Comparison of ENCODE assay signal across 11 cellular contexts in the genomic region with DNA sequence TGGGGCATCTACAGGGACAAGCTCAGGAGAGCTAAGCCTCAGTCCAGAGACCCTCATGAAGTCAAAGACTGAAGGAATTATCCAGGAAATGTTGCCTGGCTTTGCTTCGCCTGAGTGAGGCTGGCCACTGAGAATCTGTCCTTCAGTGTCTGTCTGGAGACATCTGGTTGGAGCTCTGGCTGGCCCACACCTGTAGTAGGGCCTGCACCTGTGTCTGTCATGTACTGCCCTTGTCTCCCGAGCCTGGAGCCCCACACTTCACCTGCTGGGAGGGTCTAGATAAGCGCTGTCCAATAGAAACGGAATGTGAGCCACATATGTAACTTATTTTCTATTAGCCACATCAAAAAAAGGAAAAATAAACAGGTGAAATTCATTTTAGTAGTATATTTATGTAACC. TPM values are rescaled to one million over a fixed set of nuclear protein-coding genes. Genes with fewer than 3 reads are reported as not detected.
DNase-seq lines count a peak whose midpoint lies in the region; ATAC-seq and TF ChIP-seq lines count a peak whose summit lies in the region.
"Had no signal": no experiment of that assay in that cellular context is flagged by ENCODE, and none has a peak within 500 bp of the region (broad histone marks: within the 10 kb centered on the region; RNA-seq: fewer than 3 reads in every experiment).

No MANE protein-coding gene starts in this region.

- H3K9ac ChIP-seq in skeletal muscle tissue (ENCODE audit: low read depth in 1 of 3, low read length in 3 of 3): peak overlapping the region in 1 of 3 donors; percentile 24

- CTCF ChIA-PET in Calu3 (lab: Charles Lee) (interaction anchor here (1.1 kb wide), 1 partner anchor 9 kb away, joined by 3 read pairs; no protein-coding TSS in a partner anchor), T-cell (lab: Charles Lee) (interaction anchor here (1.0 to 1.3 kb wide), 5 partner anchors 9 to 86 kb away, joined by 3 to 8 read pairs (median 3); no protein-coding TSS in a partner anchor)

- no peaks in the 10 kb centered on the region for H3K27me3 Mint-ChIP-seq in Calu3 (ENCODE audit: unreplicated experiment)
- no peaks in the 10 kb centered on the region for H3K27me3 Mint-ChIP-seq in T-cell
- H3K27me3 Mint-ChIP-seq: activated B cell treated with CpG ODN at 0.5 μM for 24 hours had no signal

- H3K27me3 ChIP-seq in right cardiac atrium (ENCODE audit: control insufficient read depth, insufficient read depth) (no peaks in the 10 kb centered on the region), skeletal muscle tissue (ENCODE audit: control insufficient read depth in 3 of 3, insufficient read depth in 3 of 3, low read length in 3 of 3) (no peaks in the 10 kb centered on the region)

- peaks cover 18% of the 10 kb centered on the region for H3K4me1 Mint-ChIP-seq in Calu3 (ENCODE audit: low read depth, unreplicated experiment)
- H3K4me1 Mint-ChIP-seq in T-cell: peaks cover 90 to 92% (median 91%) of the 10 kb centered on the region in 3 donors

- intact Hi-C loops in Calu3 (cut with micrococcal nuclease; ENCODE audit: unreplicated experiment): no loop called here
- intact Hi-C loops in right cardiac atrium (cut with DNase I): no loop called here

- H3K4me1 ChIP-seq in right cardiac atrium (ENCODE audit: control insufficient read depth, insufficient read depth, low read length): peaks cover 23% of the 10 kb centered on the region
- peaks cover 33 to 39% (median 34%) of the 10 kb centered on the region in 3 donors for H3K4me1 ChIP-seq in skeletal muscle tissue (ENCODE audit: control insufficient read depth in 3 of 3, insufficient read depth in 3 of 3, low read length in 3 of 3)

- no TSS peak for BruUV-seq in Calu3 (replicated peaks; lab: Mats Ljungman, UMichigan)

- H3K36me3 ChIP-seq in skeletal muscle tissue (ENCODE audit: control insufficient read depth in 3 of 3, insufficient read depth in 3 of 3, low read length in 3 of 3): no peaks in the 10 kb centered on the region

- no peak for TF ChIP-seq CTCF in Calu3 (IDR thresholded peaks at IDR 0.05; ENCODE audit: unreplicated experiment)

- WGBS in right cardiac atrium: 51% methylated on average over 4 of the region's 4 CpGs

- DNase-seq in Calu3: no peak
- DNase-seq in T-cell: no peak
- DNase-seq in right cardiac atrium: peak in 1 of 3 donors; percentile 9
- DNase-seq in AG08395 (ENCODE audit: low spot score): no peak
- DNase-seq in NOMO-1 treated with dmso at 0.1 percent for 144 hours (lab: John Stamatoyannopoulos, UW; ENCODE audit: unreplicated experiment): no peak
- DNase-seq: activated B cell treated with CpG ODN at 0.5 μM for 24 hours; NCI-H2029 treated with DMSO at 0.1 percent for 48 hours; stimulated activated CD4-positive, alpha-beta T cell treated with anti-CD3 and anti-CD28 coated beads, Interleukin-2, amount 100 ng/mL, for 48 hours had no signal

- H3K9me3 ChIP-seq in right cardiac atrium (ENCODE audit: control insufficient read depth, low read length): no peaks in the 10 kb centered on the region
- no peaks in the 10 kb centered on the region for H3K9me3 ChIP-seq in skeletal muscle tissue (ENCODE audit: control insufficient read depth in 3 of 3, low read length in 3 of 3)

- H3K4me3 Mint-ChIP-seq in Calu3 (ENCODE audit: low read depth, unreplicated experiment) (no peak overlapping the region), T-cell (peak overlapping the region in 1 of 3 donors; percentile 60)
- H3K4me3 Mint-ChIP-seq: activated B cell treated with CpG ODN at 0.5 μM for 24 hours had no signal

- no peak overlapping the region for H3K4me3 ChIP-seq in right cardiac atrium (ENCODE audit: low read length)
- H3K4me3 ChIP-seq in skeletal muscle tissue (ENCODE audit: low read length in 3 of 3): no peak overlapping the region

- POLR2A ChIA-PET in T-cell (lab: Charles Lee): interaction anchor here in 1 of 2 donors (0.6 kb wide), 1 partner anchor 1310 kb away, joined by 3 read pairs; no protein-coding TSS in a partner anchor

- ATAC-seq in T-cell (replicated peaks in 1 of 4) (no peak), right cardiac atrium (no peak), GM18520 (IDR thresholded peaks at IDR 0.05; ENCODE audit: unreplicated experiment) (no peak), GM21786 (IDR thresholded peaks at IDR 0.05; ENCODE audit: unreplicated experiment) (no peak)

- H3K36me3 Mint-ChIP-seq in Calu3 (ENCODE audit: insufficient read depth, unreplicated experiment): peaks cover 8% of the 10 kb centered on the region
- no peaks in the 10 kb centered on the region for H3K36me3 Mint-ChIP-seq in T-cell

- H3K27ac Mint-ChIP-seq in Calu3 (ENCODE audit: unreplicated experiment) (peak overlapping the region; percentile 58), T-cell (peak overlapping the region; percentile 76 to 87)
- H3K27ac Mint-ChIP-seq: activated B cell treated with CpG ODN at 0.5 μM for 24 hours had no signal

- H3K9me3 Mint-ChIP-seq in Calu3 (ENCODE audit: low read depth, unreplicated experiment) (no peaks in the 10 kb centered on the region), T-cell (no peaks in the 10 kb centered on the region)
- H3K9me3 Mint-ChIP-seq: activated B cell treated with CpG ODN at 0.5 μM for 24 hours had no signal

- peak overlapping the region; percentile 81 for H3K27ac ChIP-seq in right cardiac atrium (ENCODE audit: low read length)
- H3K27ac ChIP-seq in skeletal muscle tissue (ENCODE audit: low read depth, low read length): peak overlapping the region; percentile 61

RNA-seq across cellular contexts. Expression of a gene that starts 9.9 kb away (rescaled TPM):
- 41.8 and 44.0 TPM in 2 replicates for total RNA-seq in Calu3 (2022)
- 100 to 1,000 TPM; 142 to 192 (median 165) TPM for total RNA-seq in T-cell
- total RNA-seq in right cardiac atrium: 10 to 100 TPM; 46.5 to 60.1 (median 51.1) TPM
- polyA plus RNA-seq in right cardiac atrium: 38.0 TPM
- total RNA-seq in skeletal muscle tissue: 21.4 TPM

RNA-seq across cellular contexts. Expression of a gene that starts 56.5 kb away (rescaled TPM):
- total RNA-seq in Calu3 (2022): 17.0 and 17.2 TPM in 2 replicates
- 10 to 100 TPM in 3 of 5 donors, 1 to 10 TPM in 2; 5.8 to 13.7 (median 10.2) TPM for total RNA-seq in T-cell
- total RNA-seq in right cardiac atrium: 10 to 100 TPM; 26.5 to 30.1 (median 27.6) TPM
- 22.0 TPM for polyA plus RNA-seq in right cardiac atrium
- total RNA-seq in skeletal muscle tissue: 7.8 TPM
